15 cellular contexts compared by ENCODE assay signal in the genomic region with DNA sequence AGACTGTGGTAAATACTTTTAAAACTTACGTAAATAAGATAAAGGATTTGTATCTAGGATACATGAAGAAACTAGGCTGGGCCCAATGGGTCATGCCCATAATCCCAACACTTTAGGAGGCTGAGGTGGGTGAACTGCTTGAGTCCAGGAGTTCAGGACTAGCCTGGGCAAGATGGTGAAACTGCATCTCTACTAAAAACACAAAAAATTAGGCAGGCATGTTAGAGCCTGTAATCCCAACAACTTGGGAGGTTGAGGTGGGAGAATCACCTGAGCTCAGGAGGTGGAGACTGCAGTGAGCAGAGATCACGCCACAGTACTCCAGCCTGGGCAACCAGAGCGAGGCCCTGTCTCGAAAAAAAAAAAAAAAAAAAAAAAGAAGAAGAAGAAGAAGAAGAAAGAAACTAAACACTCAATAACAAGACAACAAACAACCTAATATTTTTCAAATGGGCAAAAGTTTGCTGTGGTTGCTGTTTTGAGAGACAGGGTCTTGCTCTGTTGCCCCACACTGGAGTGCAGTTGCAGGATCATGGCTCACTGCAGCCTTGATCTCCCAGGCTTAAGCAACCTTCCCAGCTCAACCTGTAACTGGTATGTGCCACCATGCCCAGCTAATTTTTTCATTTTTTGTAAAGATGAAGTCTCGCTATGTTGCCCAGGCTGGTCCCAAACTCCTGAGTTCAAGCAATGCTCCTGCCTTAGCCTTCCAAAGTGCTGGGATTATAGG.
"Had no signal": no experiment of that assay in that cellular context is flagged by ENCODE, and none has a peak within 500 bp of the region (broad histone marks: within the 10 kb centered on the region; RNA-seq: fewer than 3 reads in every experiment).

No MANE protein-coding gene starts in this region.

- ATAC-seq: activated naive CD8-positive, alpha-beta T cell treated with anti-CD3 and anti-CD28 coated beads, Interleukin-2, amount 50 U/mL, for 24 hours; left ventricle myocardium superior; upper lobe of right lung had no signal

- H3K4me3 Mint-ChIP-seq: activated CD4-positive, alpha-beta T cell treated with anti-CD3 and anti-CD28 coated beads, Interleukin-2, amount 10 ng/mL, durations not matched to agents 7 days and 5 days; activated naive CD4-positive, alpha-beta T cell treated with anti-CD3 and anti-CD28 coated beads for 36 hours; activated naive CD8-positive, alpha-beta T cell treated with anti-CD3 and anti-CD28 coated beads, Interleukin-2, amount 50 U/mL, for 24 hours had no signal

- H3K4me3 ChIP-seq: dorsolateral prefrontal cortex, esophagus squamous epithelium, sigmoid colon, spleen, stomach, thoracic aorta, upper lobe of right lung had no signal

- H3K9me3 Mint-ChIP-seq: activated naive CD8-positive, alpha-beta T cell treated with anti-CD3 and anti-CD28 coated beads, Interleukin-2, amount 50 U/mL, for 24 hours had no signal

- DNase-seq: activated CD4-positive, alpha-beta T cell treated with anti-CD3 and anti-CD28 coated beads, Interleukin-2, amount 10 ng/mL, durations not matched to agents 7 days and 5 days; activated naive CD4-positive, alpha-beta T cell treated with anti-CD3 and anti-CD28 coated beads for 36 hours; activated naive CD8-positive, alpha-beta T cell treated with anti-CD3 and anti-CD28 coated beads, Interleukin-2, amount 50 U/mL, for 24 hours; aorta; dorsolateral prefrontal cortex; esophagus squamous epithelium; hippocampal formation; left ventricle myocardium superior; sigmoid colon; spleen; stomach; upper lobe of right lung had no signal

- FAIRE-seq: endometrium had no signal

- H3K27me3 Mint-ChIP-seq: activated CD4-positive, alpha-beta T cell treated with anti-CD3 and anti-CD28 coated beads, Interleukin-2, amount 10 ng/mL, durations not matched to agents 7 days and 5 days; activated naive CD8-positive, alpha-beta T cell treated with anti-CD3 and anti-CD28 coated beads, Interleukin-2, amount 50 U/mL, for 24 hours had no signal

- H3K27ac ChIP-seq: esophagus squamous epithelium, sigmoid colon, stomach, thoracic aorta, upper lobe of right lung had no signal

- H3K27ac Mint-ChIP-seq: activated CD4-positive, alpha-beta T cell treated with anti-CD3 and anti-CD28 coated beads, Interleukin-2, amount 10 ng/mL, durations not matched to agents 7 days and 5 days; activated naive CD4-positive, alpha-beta T cell treated with anti-CD3 and anti-CD28 coated beads for 36 hours; activated naive CD8-positive, alpha-beta T cell treated with anti-CD3 and anti-CD28 coated beads, Interleukin-2, amount 50 U/mL, for 24 hours; activated T-helper 2 cell treated with anti-CD3 and anti-CD28 coated beads, Interferon-gamma antibody, Interleukin-2, Interleukin-4, amounts not matched to agents 10 μg/mL and 5 μg/mL and 100 μg/mL, durations not matched to agents 14 hours and 24 hours and 36 hours had no signal

- H3K4me1 ChIP-seq: sigmoid colon, upper lobe of right lung had no signal

- H3K9me3 ChIP-seq: esophagus squamous epithelium, sigmoid colon, stomach, thoracic aorta, upper lobe of right lung had no signal

- H3K4me1 Mint-ChIP-seq: activated CD4-positive, alpha-beta T cell treated with anti-CD3 and anti-CD28 coated beads, Interleukin-2, amount 10 ng/mL, durations not matched to agents 7 days and 5 days had no signal

- H3K27me3 ChIP-seq: dorsolateral prefrontal cortex, esophagus squamous epithelium, sigmoid colon, spleen, stomach, upper lobe of right lung had no signal

- H3K36me3 ChIP-seq: sigmoid colon, upper lobe of right lung had no signal
